In genomic region chr7:52325237-52325636, GRCh38 we compare ENCODE assay signal across 25 cellular contexts.
DNase-seq lines count a peak whose midpoint lies in the region; ATAC-seq and TF ChIP-seq lines count a peak whose summit lies in the region.
"Had no signal": no experiment of that assay in that cellular context is flagged by ENCODE, and none has a peak within 500 bp of the region (broad histone marks: within the 10 kb centered on the region; RNA-seq: fewer than 3 reads in every experiment).

No MANE protein-coding gene starts in this region.

- H3K36me3 ChIP-seq in Caco-2 (ENCODE audit: control insufficient read depth, insufficient read depth, low read length) (no peaks in the 10 kb centered on the region), vagina (no peaks in the 10 kb centered on the region)
- H3K36me3 ChIP-seq: MG63 had no signal

- peak; percentile 86 for ATAC-seq in HG02852 (IDR thresholded peaks at IDR 0.05; ENCODE audit: unreplicated experiment)
- ATAC-seq in HG03442 (IDR thresholded peaks at IDR 0.05; ENCODE audit: unreplicated experiment), result peak; percentile 42
- no peak for ATAC-seq in GM18867 (IDR thresholded peaks at IDR 0.05; ENCODE audit: unreplicated experiment)
- ATAC-seq in activated CD4-positive, CD25-positive, alpha-beta regulatory T cell treated with anti-CD3 and anti-CD28 coated beads, Interleukin-2, amount 50 U/mL, for 24 hours, result no peak
- ATAC-seq: CD8-positive, alpha-beta T cell; GM23338; Panc1 had no signal

- peaks cover 1% of the 10 kb centered on the region for H3K4me1 Mint-ChIP-seq in activated CD4-positive, alpha-beta T cell treated with anti-CD3 and anti-CD28 coated beads, Interleukin-2, amount 10 ng/mL, durations not matched to agents 24 days and 14 days
- H3K4me1 Mint-ChIP-seq in Caco-2 (ENCODE audit: low read depth, unreplicated experiment), result no peaks in the 10 kb centered on the region
- H3K4me1 Mint-ChIP-seq: GM23338 had no signal

- H3K4me3 ChIP-seq in Caco-2 (ENCODE audit: low read depth, low read length) (no peak overlapping the region), vagina (no peak overlapping the region)
- H3K4me3 ChIP-seq: GM23338, MG63 had no signal

- peaks cover 8% of the 10 kb centered on the region for H3K9me3 Mint-ChIP-seq in activated CD4-positive, alpha-beta T cell treated with anti-CD3 and anti-CD28 coated beads, Interleukin-2, amount 10 ng/mL, durations not matched to agents 24 days and 14 days
- peaks cover 26% of the 10 kb centered on the region for H3K9me3 Mint-ChIP-seq in Caco-2 (ENCODE audit: unreplicated experiment)

- no peaks in the 10 kb centered on the region for H3K27me3 Mint-ChIP-seq in activated CD4-positive, alpha-beta T cell treated with anti-CD3 and anti-CD28 coated beads, Interleukin-2, amount 10 ng/mL, durations not matched to agents 24 days and 14 days
- H3K27me3 Mint-ChIP-seq in Caco-2 (ENCODE audit: insufficient read depth, unreplicated experiment), result no peaks in the 10 kb centered on the region

- POLR2A ChIA-PET in Caco-2 (lab: Charles Lee), result no interaction called here

- DNase-seq in activated CD4-positive, alpha-beta T cell treated with anti-CD3 and anti-CD28 coated beads, Interleukin-2, amount 10 ng/mL, durations not matched to agents 24 days and 14 days, result no peak
- no peak for DNase-seq in activated CD4-positive, alpha-beta T cell treated with anti-CD3 and anti-CD28 coated beads, Interleukin-2, amount 50 U/mL, for 48 hours
- no peak for DNase-seq in Caco-2
- DNase-seq in vagina (ENCODE audit: extremely low spot score in 2 of 2), result no peak
- DNase-seq: 8988T; C1 segment of cervical spinal cord; Calu3; CD8-positive, alpha-beta T cell; DMS153; HCEC 1CT; MG63; NCI-H1417; NCI-H187; NCI-H2107; NCI-H2227 treated with DMSO at 0.1 percent for 48 hours; NCI-H510A treated with DMSO at 0.1 percent for 48 hours; NCI-H748 treated with DMSO at 0.1 percent for 48 hours; SIG-M5; SK-N-SH had no signal

- BruUV-seq in Caco-2 (replicated peaks; lab: Mats Ljungman, UMichigan), result no TSS peak

- H3K4me3 Mint-ChIP-seq in activated CD4-positive, alpha-beta T cell treated with anti-CD3 and anti-CD28 coated beads, Interleukin-2, amount 10 ng/mL, durations not matched to agents 24 days and 14 days, result no peak overlapping the region
- H3K4me3 Mint-ChIP-seq in Caco-2 (ENCODE audit: unreplicated experiment), result no peak overlapping the region
- H3K4me3 Mint-ChIP-seq: CD8-positive, alpha-beta T cell; GM23338 had no signal

- TF ChIP-seq POLR2A in vagina (IDR thresholded peaks at IDR 0.05), result no peak

- H3K36me3 Mint-ChIP-seq in activated CD4-positive, alpha-beta T cell treated with anti-CD3 and anti-CD28 coated beads, Interleukin-2, amount 10 ng/mL, durations not matched to agents 24 days and 14 days (ENCODE audit: low read depth), result no peaks in the 10 kb centered on the region
- peaks cover 4% of the 10 kb centered on the region for H3K36me3 Mint-ChIP-seq in Caco-2 (ENCODE audit: insufficient read depth, unreplicated experiment)
- H3K36me3 Mint-ChIP-seq: CD8-positive, alpha-beta T cell had no signal

- peak overlapping the region; percentile 29 for H3K27ac Mint-ChIP-seq in activated CD4-positive, alpha-beta T cell treated with anti-CD3 and anti-CD28 coated beads, Interleukin-2, amount 10 ng/mL, durations not matched to agents 24 days and 14 days
- H3K27ac Mint-ChIP-seq in Caco-2 (ENCODE audit: unreplicated experiment), result no peak overlapping the region
- H3K27ac Mint-ChIP-seq: CD8-positive, alpha-beta T cell; GM23338 had no signal

- CTCF ChIA-PET in Caco-2 (lab: Charles Lee), result no interaction called here

- H3K27me3 ChIP-seq in Caco-2 (replicated peaks; ENCODE audit: control insufficient read depth, insufficient read depth, low read length), result no peaks in the 10 kb centered on the region
- H3K27me3 ChIP-seq in vagina, result no peaks in the 10 kb centered on the region
- H3K27me3 ChIP-seq: MG63 had no signal

- intact Hi-C loops in activated CD4-positive, alpha-beta T cell treated with anti-CD3 and anti-CD28 coated beads, Interleukin-2, amount 10 ng/mL, durations not matched to agents 24 days and 14 days (cut with micrococcal nuclease), result no loop called here
- intact Hi-C loops in Caco-2 (cut with micrococcal nuclease; ENCODE audit: unreplicated experiment), result no loop called here
- intact Hi-C loops in vagina (cut with DNase I), result no loop called here

- H3K4me1 ChIP-seq in Caco-2, result no peaks in the 10 kb centered on the region
- H3K4me1 ChIP-seq in vagina, result no peaks in the 10 kb centered on the region

- H3K9me3 ChIP-seq in Caco-2, result peaks cover 5% of the 10 kb centered on the region
- H3K9me3 ChIP-seq in vagina, result no peaks in the 10 kb centered on the region
- H3K9me3 ChIP-seq: MG63 had no signal

- TF ChIP-seq CTCF in Caco-2 (IDR thresholded peaks at IDR 0.05; ENCODE audit: insufficient read depth in 1 of 2, low read depth in 1 of 2, low read length in 1 of 2, severe bottlenecking in 1 of 2, unreplicated experiment in 1 of 2), result no peak
- TF ChIP-seq CTCF in vagina (IDR thresholded peaks at IDR 0.05), result no peak

- no peak overlapping the region for H3K27ac ChIP-seq in vagina

Comparison
In these comparisons a context has a peak if more than half of its experiments do, and no peak if none do; other contexts are left out.
1. ATAC-seq: peak in HG02852 (single experiment) and HG03442 (single experiment); none in GM18867 (single experiment) and activated CD4-positive, CD25-positive, alpha-beta regulatory T cell treated with anti-CD3 and anti-CD28 coated beads, Interleukin-2, amount 50 U/mL, for 24 hours (0 of 2).